ENCODE assay signal across 9 cellular contexts in the genomic region with DNA sequence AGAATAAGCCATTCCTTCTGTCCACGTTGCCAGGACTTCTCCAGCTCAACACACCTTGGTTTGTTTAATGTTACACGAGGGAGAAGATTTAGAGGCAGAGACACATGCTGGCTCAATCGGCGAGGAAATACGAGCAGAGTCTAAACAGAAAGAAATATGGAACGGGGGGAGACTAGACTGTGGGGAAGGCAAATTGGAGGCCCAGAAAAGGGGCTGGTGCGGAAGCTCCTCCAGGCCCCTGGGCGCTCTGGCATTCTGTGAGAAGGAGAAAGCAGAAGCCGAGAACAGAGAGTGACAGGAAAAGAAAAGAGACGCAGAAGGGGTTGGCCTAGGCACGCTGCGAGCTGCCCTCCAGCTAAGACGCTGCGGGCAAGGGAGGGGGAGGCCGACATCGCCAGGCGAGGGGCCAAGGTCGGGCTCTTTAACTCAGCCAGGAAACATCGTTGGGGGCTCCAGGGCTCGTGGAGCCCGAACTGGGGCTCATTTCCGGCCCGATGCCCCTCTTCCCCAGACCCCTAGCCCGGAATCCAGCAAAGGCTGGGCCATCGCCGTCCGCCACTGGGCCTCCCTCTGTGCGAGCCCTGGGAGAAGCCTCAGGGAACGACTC.
A peak's percentile ranks its signal among the peaks of the same experiment; 100 is the strongest.
DNase-seq lines count a peak whose midpoint lies in the region; ATAC-seq and TF ChIP-seq lines count a peak whose summit lies in the region.
"Had no signal": no experiment of that assay in that cellular context is flagged by ENCODE, and none has a peak within 500 bp of the region (broad histone marks: within the 10 kb centered on the region; RNA-seq: fewer than 3 reads in every experiment).

No MANE protein-coding gene starts in this region.

- DNase-seq in stimulated activated CD4-positive, alpha-beta T cell treated with anti-CD3 and anti-CD28 coated beads, Interleukin-15, amount 100 ng/mL, for 24 hours, result peak; percentile 28
- DNase-seq in stimulated activated CD4-positive, alpha-beta T cell treated with anti-CD3 and anti-CD28 coated beads, Interleukin-2, amount 100 ng/mL, for 48 hours, result no peak
- DNase-seq in fibroblast of pulmonary artery (ENCODE audit: low read depth), result no peak
- no peak for DNase-seq in COR-L47 (lab: John Stamatoyannopoulos, UW)
- no peak for DNase-seq in NCI-H1436 treated with DMSO at 0.1 percent for 48 hours (lab: John Stamatoyannopoulos, UW)

- ATAC-seq in SK-N-SH treated with all-trans-retinoic acid at 6 μM for 48 hours (peak; percentile 26), HG03342 (IDR thresholded peaks at IDR 0.05; ENCODE audit: unreplicated experiment) (no peak)

- TF ChIP-seq CTCF in fibroblast of pulmonary artery (IDR thresholded peaks at IDR 0.05; ENCODE audit: low read length, missing control alignments) (no peak), parathyroid adenoma (IDR thresholded peaks at IDR 0.05) (no peak)

- H3K9me3 ChIP-seq in parathyroid adenoma (ENCODE audit: control insufficient read depth, low read length), result no peaks in the 10 kb centered on the region

- H2AFZ ChIP-seq in parathyroid adenoma, result peak overlapping the region; percentile 9

- peak overlapping the region; percentile 49 for H3K4me3 ChIP-seq in fibroblast of pulmonary artery (replicated peaks; ENCODE audit: low read depth, low read length)
- peak overlapping the region; percentile 63 for H3K4me3 ChIP-seq in parathyroid adenoma (ENCODE audit: low read depth, low read length)

- peak overlapping the region; percentile 88 for H3K4me2 ChIP-seq in parathyroid adenoma (ENCODE audit: low read length)

- no peak overlapping the region for H3K27ac ChIP-seq in parathyroid adenoma
- H3K27ac ChIP-seq: epithelial cell of prostate had no signal

- H3K4me1 ChIP-seq in parathyroid adenoma, result no peaks in the 10 kb centered on the region

- no peaks in the 10 kb centered on the region for H3K36me3 ChIP-seq in parathyroid adenoma (ENCODE audit: control insufficient read depth, insufficient read depth, low read length)

- peaks cover 5% of the 10 kb centered on the region for H3K27me3 ChIP-seq in parathyroid adenoma (ENCODE audit: control insufficient read depth, insufficient read depth, low read length)

- H3K79me2 ChIP-seq in parathyroid adenoma, result no peaks in the 10 kb centered on the region

- no peak overlapping the region for H3K9ac ChIP-seq in parathyroid adenoma

TF ChIP-seq in SK-N-SH treated with all-trans-retinoic acid at 6 μM for 48 hours, 23 proteins besides CTCF, POLR2A, EP300 and RAD21:
- TF ChIP-seq ISL1 (CRISPR knock-in tag; IDR thresholded peaks at IDR 0.05), result no peak
- TF ChIP-seq BACH2 (CRISPR knock-in tag; IDR thresholded peaks at IDR 0.05; ENCODE audit: borderline replicate concordance), result no peak
- TF ChIP-seq OSR1 (CRISPR knock-in tag; IDR thresholded peaks at IDR 0.05), result no peak
- no peak for TF ChIP-seq ZNF8 (CRISPR knock-in tag; IDR thresholded peaks at IDR 0.05)
- TF ChIP-seq CSDC2 (CRISPR knock-in tag; IDR thresholded peaks at IDR 0.05), result no peak
TF ChIP-seq in SK-N-SH treated with all-trans-retinoic acid at 6 μM for 48 hours: peak in this region for 0.
